In the genomic region with DNA sequence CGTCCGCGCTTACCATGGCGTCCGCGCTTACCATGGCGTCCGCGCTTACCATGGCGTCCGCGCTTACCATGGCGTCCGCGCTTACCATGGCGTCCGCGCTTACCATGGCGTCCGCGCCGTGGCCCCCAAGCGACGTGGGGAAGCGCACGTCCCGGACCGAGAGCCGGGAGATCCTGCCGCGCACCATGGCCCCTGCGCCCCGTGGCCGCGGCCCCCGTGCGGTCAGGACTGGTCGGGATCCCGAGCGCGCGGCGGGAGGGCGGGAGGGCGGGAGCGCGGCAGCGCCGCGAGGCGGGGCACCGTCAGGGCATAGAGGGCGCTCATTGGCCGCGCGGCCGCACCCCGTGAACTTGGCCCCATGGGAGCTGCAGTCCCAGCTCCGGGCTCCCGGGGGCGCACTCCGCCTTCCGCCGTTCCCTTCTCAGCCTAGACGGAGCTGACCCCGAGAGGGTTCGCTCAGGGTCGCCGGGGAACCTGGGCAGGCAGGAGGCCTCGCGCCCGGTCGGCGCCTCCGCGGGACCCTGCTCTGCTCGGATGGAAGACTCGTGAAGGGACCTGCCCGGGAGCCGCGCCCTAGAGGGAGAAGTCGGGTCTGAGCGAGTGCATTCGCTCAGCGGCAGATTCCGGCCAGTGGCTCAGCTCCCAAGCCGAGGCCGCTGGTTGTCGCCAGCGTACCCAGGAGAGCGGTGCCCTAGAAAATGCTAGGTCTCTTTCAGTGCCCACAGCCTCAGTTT, we compare ENCODE assay signal across 8 cellular contexts. TPM values are rescaled to one million over a fixed set of nuclear protein-coding genes. Genes with fewer than 3 reads are reported as not detected.
A peak's percentile ranks its signal among the peaks of the same experiment; 100 is the strongest.
DNase-seq lines count a peak whose midpoint lies in the region; ATAC-seq and TF ChIP-seq lines count a peak whose summit lies in the region.

A gene with protein sequence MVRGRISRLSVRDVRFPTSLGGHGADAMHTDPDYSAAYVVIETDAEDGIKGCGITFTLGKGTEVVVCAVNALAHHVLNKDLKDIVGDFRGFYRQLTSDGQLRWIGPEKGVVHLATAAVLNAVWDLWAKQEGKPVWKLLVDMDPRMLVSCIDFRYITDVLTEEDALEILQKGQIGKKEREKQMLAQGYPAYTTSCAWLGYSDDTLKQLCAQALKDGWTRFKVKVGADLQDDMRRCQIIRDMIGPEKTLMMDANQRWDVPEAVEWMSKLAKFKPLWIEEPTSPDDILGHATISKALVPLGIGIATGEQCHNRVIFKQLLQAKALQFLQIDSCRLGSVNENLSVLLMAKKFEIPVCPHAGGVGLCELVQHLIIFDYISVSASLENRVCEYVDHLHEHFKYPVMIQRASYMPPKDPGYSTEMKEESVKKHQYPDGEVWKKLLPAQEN (minus strand): TSS at position 230 of the 734 bp plus-strand sequence. CDS start 43 bp downstream, at position 187.

- intact Hi-C loops in heart right ventricle (cut with DNase I) (no loop called here), posterior vena cava (cut with DNase I) (no loop called here), upper lobe of right lung (cut with DNase I) (no loop called here)

- peak within 1 kb of the TSS; percentile 38 for H3K27ac ChIP-seq in adipose tissue (ENCODE audit: low read depth, low read length)
- peak within 1 kb of the TSS in 9 of 10 donors; percentile 57 to 81 (median 71) for H3K27ac ChIP-seq in heart right ventricle
- H3K27ac ChIP-seq in upper lobe of right lung = peak within 1 kb of the TSS; percentile 91

- H3K36me3 ChIP-seq in heart right ventricle (peaks cover 0 to 11% (median 0%) of the 10 kb centered on the region in 9 donors), upper lobe of right lung (no peaks in the 10 kb centered on the region)

- H3K4me1 ChIP-seq in heart right ventricle (peaks cover 0 to 23% (median 13%) of the 10 kb centered on the region in 9 donors), upper lobe of right lung (peaks cover 18% of the 10 kb centered on the region)

- H3K4me3 ChIP-seq in heart right ventricle = peak within 1 kb of the TSS; percentile 30 to 77 (median 69)
- peak within 1 kb of the TSS; percentile 75 for H3K4me3 ChIP-seq in upper lobe of right lung

- no peaks in the 10 kb centered on the region for H3K27me3 ChIP-seq in heart right ventricle
- H3K27me3 ChIP-seq in upper lobe of right lung = no peaks in the 10 kb centered on the region

- TF ChIP-seq CTCF in heart right ventricle (IDR thresholded peaks at IDR 0.05) (peak; percentile 55 to 88 (median 82)), upper lobe of right lung (IDR thresholded peaks at IDR 0.05) (peak; percentile 87)

- WGBS in adipose tissue, 3 donors = 6 to 10% (median 8%) methylated on average over 37 to 88 of the region's 91 CpGs
- WGBS in heart right ventricle, 2 donors = 5 to 10% methylated on average over 76 to 85 of the region's 91 CpGs

- peak; percentile 97 for DNase-seq in ELF-1 (ENCODE audit: low read depth, low spot score)
- peak; percentile 66 for DNase-seq in KG1 (lab: John Stamatoyannopoulos, UW)
- DNase-seq in T-helper 1 cell = peak; percentile 57 to 90 (median 67)
- DNase-seq in heart right ventricle = peak; percentile 61 to 86
- DNase-seq in posterior vena cava (ENCODE audit: low spot score) = peak; percentile 95
- DNase-seq in upper lobe of right lung = peak; percentile 95

- peak; percentile 85 for ATAC-seq in GM21717 (IDR thresholded peaks at IDR 0.05; ENCODE audit: unreplicated experiment)
- ATAC-seq in heart right ventricle = peak; percentile 90 to 98 (median 94)
- ATAC-seq in upper lobe of right lung = peak; percentile 98

- H3K9me3 ChIP-seq in heart right ventricle (peaks cover 0 to 24% (median 5%) of the 10 kb centered on the region in 11 donors), upper lobe of right lung (no peaks in the 10 kb centered on the region)

RNA-seq across cellular contexts. Expression of the gene that starts here (rescaled TPM):
- 10 to 100 TPM; 24.5 to 32.2 (median 27.7) TPM for polyA plus RNA-seq in adipose tissue
- total RNA-seq in heart right ventricle = 10 to 100 TPM; 15.0 to 46.9 (median 23.3) TPM
- polyA plus RNA-seq in heart right ventricle = 10 to 100 TPM; 10.5 to 68.3 TPM
- 10 to 100 TPM; 38.1 to 57.7 TPM for total RNA-seq in posterior vena cava
- total RNA-seq in upper lobe of right lung = 96.2 TPM

Comparison
In these comparisons a context has a peak if more than half of its experiments do, and no peak if none do; other contexts are left out.
1. Peak in every context shown above with its lines: DNase-seq, ATAC-seq, H3K4me3 ChIP-seq and H3K27ac ChIP-seq.
2. H3K27ac ChIP-seq: peak in every context shown above with its lines; median percentile 91 in upper lobe of right lung; 71 in heart right ventricle; 38 in adipose tissue.